Comparison of ENCODE assay signal across 16 cellular contexts in the genomic region with DNA sequence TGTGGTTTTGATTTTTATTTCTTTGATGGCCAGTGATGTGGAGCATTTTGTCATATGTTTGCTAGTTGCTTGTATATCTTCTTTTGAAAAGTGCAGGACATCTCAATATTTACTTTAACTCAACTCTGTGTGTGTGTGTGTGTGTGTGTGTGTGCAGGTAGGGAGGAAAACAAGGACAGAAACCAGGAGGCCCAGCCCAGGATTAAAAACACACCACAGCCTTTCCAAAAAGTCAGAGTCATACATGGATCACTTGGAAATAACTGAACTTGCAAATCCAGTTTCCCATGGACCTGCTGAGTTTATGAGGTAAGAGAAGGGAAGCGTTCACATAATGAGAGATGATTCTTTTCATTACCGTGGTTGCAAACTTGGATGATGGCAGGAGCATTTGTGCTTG.
"Had no signal": no experiment of that assay in that cellular context is flagged by ENCODE, and none has a peak within 500 bp of the region (broad histone marks: within the 10 kb centered on the region; RNA-seq: fewer than 3 reads in every experiment).

No MANE protein-coding gene starts in this region.

- H3K9me3 ChIP-seq: esophagus squamous epithelium, thyroid gland had no signal

- H3K36me3 ChIP-seq: brain microvascular endothelial cell, esophagus squamous epithelium, thyroid gland had no signal

- H3K4me1 ChIP-seq: esophagus squamous epithelium, thyroid gland had no signal

- H3K27ac ChIP-seq: brain microvascular endothelial cell, coronary artery, esophagus squamous epithelium, thyroid gland had no signal

- ATAC-seq: natural killer cell treated with Interleukin-12 subunit alpha and Interleukin-12 subunit beta and Interleukin-15 and Interleukin-18, amount 100 ng/mL, for 72 hours had no signal

- DNase-seq: activated CD4-positive, CD25-positive, alpha-beta regulatory T cell treated with anti-CD3 and anti-CD28 coated beads, Interleukin-2, amount 50 U/mL, for 72 hours; activated CD8-positive, alpha-beta memory T cell treated with anti-CD3 and anti-CD28 coated beads for 24 hours; activated CD8-positive, alpha-beta memory T cell treated with anti-CD3 and anti-CD28 coated beads, Interleukin-2, amount 50 U/mL, for 48 hours; activated effector memory CD4-positive, alpha-beta T cell treated with anti-CD3 and anti-CD28 coated beads, Interleukin-2, amount 50 U/mL, for 16 hours; activated naive CD4-positive, alpha-beta T cell treated with anti-CD3 and anti-CD28 coated beads, Interleukin-2, amount 50 U/mL, for 16 hours; activated T-cell treated with anti-CD3 and anti-CD28 coated beads, Interleukin-2, amount 50 U/mL, for 48 hours; aorta; brain microvascular endothelial cell; esophagus squamous epithelium; immature natural killer cell; kidney glomerular epithelial cell; stimulated activated CD4-positive, alpha-beta T cell treated with anti-CD3 and anti-CD28 coated beads, Interleukin-2, amount 100 ng/mL, for 24 hours; stimulated activated naive CD4-positive, alpha-beta T cell treated with Interleukin-2 at 50 U/mL for 16 hours; thyroid gland had no signal

- H3K4me3 ChIP-seq: coronary artery, esophagus squamous epithelium, thyroid gland had no signal

- H3K27me3 ChIP-seq: brain microvascular endothelial cell, thyroid gland had no signal
